ENCODE assay signal across 14 cellular contexts in the genomic region with DNA sequence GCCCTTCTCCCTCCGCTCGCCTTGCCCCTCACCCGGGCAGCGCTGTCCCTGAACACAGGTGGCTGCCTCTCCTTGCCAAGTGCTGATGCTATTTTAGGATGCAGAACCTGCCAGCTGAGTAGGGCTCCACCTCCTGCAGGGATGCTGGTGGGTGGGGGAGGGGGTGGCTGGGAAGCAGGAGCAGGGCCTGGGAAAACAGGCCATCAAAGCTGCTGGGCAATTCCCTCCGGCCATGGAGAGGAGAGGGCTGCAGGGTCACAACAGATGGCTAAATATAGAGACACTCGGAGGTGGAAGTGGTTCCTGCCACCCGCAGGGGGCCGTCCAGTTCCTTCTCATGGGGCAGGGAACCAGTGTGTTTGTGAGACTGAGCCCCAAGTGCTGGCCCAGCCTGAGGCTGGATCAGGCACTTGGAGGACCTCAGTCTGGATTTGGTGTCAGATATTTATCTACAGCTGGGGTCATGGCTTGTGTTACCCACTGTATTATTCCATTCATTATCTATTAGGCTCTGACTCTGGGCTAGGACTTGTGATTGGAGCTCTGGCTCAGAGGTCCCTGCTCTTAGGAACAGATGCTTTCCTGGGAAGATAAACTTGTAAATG. TPM values are rescaled to one million over a fixed set of nuclear protein-coding genes. Genes with fewer than 3 reads are reported as not detected.
A peak's percentile ranks its signal among the peaks of the same experiment; 100 is the strongest.
DNase-seq lines count a peak whose midpoint lies in the region; ATAC-seq and TF ChIP-seq lines count a peak whose summit lies in the region.
"Had no signal": no experiment of that assay in that cellular context is flagged by ENCODE, and none has a peak within 500 bp of the region (broad histone marks: within the 10 kb centered on the region; RNA-seq: fewer than 3 reads in every experiment).

No MANE protein-coding gene starts in this region.

- no peak overlapping the region for H3K4me3 ChIP-seq in BLaER1 treated with 17β-estradiol and CSF1 and Interleukin-3, amounts not matched to agents 10 nM and 100 nM

- H3K4me1 Mint-ChIP-seq in natural killer cell = no peaks in the 10 kb centered on the region
- H3K4me1 Mint-ChIP-seq in progenitor cell of endocrine pancreas (ENCODE audit: low read depth) = no peaks in the 10 kb centered on the region
- H3K4me1 Mint-ChIP-seq: central memory CD8-positive, alpha-beta T cell had no signal

- no peaks in the 10 kb centered on the region for H3K36me3 Mint-ChIP-seq in natural killer cell
- H3K36me3 Mint-ChIP-seq in progenitor cell of endocrine pancreas (ENCODE audit: insufficient read depth) = no peaks in the 10 kb centered on the region
- H3K36me3 Mint-ChIP-seq: naive thymus-derived CD8-positive, alpha-beta T cell had no signal

- H3K36me3 ChIP-seq in BLaER1 treated with 17β-estradiol and CSF1 and Interleukin-3, amounts not matched to agents 10 nM and 100 nM = no peaks in the 10 kb centered on the region

- H3K27ac Mint-ChIP-seq in natural killer cell (no peak overlapping the region), progenitor cell of endocrine pancreas (no peak overlapping the region)

- no peak overlapping the region for H3K27ac ChIP-seq in BLaER1 treated with 17β-estradiol and CSF1 and Interleukin-3, amounts not matched to agents 10 nM and 100 nM
- H3K27ac ChIP-seq: C4-2B had no signal

- no peak for TF ChIP-seq CTCF in natural killer cell (IDR thresholded peaks at IDR 0.05)
- TF ChIP-seq CTCF in progenitor cell of endocrine pancreas (IDR thresholded peaks at IDR 0.05; ENCODE audit: unreplicated experiment) = no peak

- H3K9me3 Mint-ChIP-seq in natural killer cell = no peaks in the 10 kb centered on the region
- peaks cover 6% of the 10 kb centered on the region for H3K9me3 Mint-ChIP-seq in progenitor cell of endocrine pancreas (ENCODE audit: low read depth)
- H3K9me3 Mint-ChIP-seq: central memory CD8-positive, alpha-beta T cell; naive thymus-derived CD8-positive, alpha-beta T cell had no signal

- intact Hi-C loops in natural killer cell (cut with micrococcal nuclease) = no loop called here

- no peak overlapping the region for H3K4me3 Mint-ChIP-seq in natural killer cell
- H3K4me3 Mint-ChIP-seq in progenitor cell of endocrine pancreas (ENCODE audit: low read depth) = no peak overlapping the region
- H3K4me3 Mint-ChIP-seq: central memory CD8-positive, alpha-beta T cell; naive thymus-derived CD8-positive, alpha-beta T cell had no signal

- H3K27me3 Mint-ChIP-seq in natural killer cell (ENCODE audit: low read depth in 2 of 2) = peaks cover under 1 to 10% of the 10 kb centered on the region in 2 donors
- no peaks in the 10 kb centered on the region for H3K27me3 Mint-ChIP-seq in progenitor cell of endocrine pancreas

- H3K9ac ChIP-seq in BLaER1 treated with 17β-estradiol and CSF1 and Interleukin-3, amounts not matched to agents 10 nM and 100 nM = no peak overlapping the region

- peaks cover 9 to 45% (median 37%) of the 10 kb centered on the region in 10 experiments; a peak in 19 of 20 replicates for H3K4me1 ChIP-seq in BLaER1 treated with 17β-estradiol and CSF1 and Interleukin-3, amounts not matched to agents 10 nM and 100 nM

- H3K9me3 ChIP-seq in BLaER1 treated with 17β-estradiol and CSF1 and Interleukin-3, amounts not matched to agents 10 nM and 100 nM (replicated peaks in 1 of 11) = peaks cover 0 to 12% (median 0%) of the 10 kb centered on the region in 11 experiments; a peak in 5 of 22 replicates

- ATAC-seq in HG03039 (IDR thresholded peaks at IDR 0.05; ENCODE audit: unreplicated experiment) (no peak), natural killer cell (no peak), GM18520 (IDR thresholded peaks at IDR 0.05; ENCODE audit: unreplicated experiment) (no peak)
- ATAC-seq: naive thymus-derived CD8-positive, alpha-beta T cell had no signal

- DNase-seq in NCI-H1417 treated with DMSO at 0.1 percent for 48 hours (lab: John Stamatoyannopoulos, UW) (peak; percentile 45), cerebellar cortex (ENCODE audit: low spot score) (peak; percentile 44), mesenteric fat pad (ENCODE audit: low spot score) (peak; percentile 84), natural killer cell (no peak), progenitor cell of endocrine pancreas (ENCODE audit: low spot score, unreplicated experiment) (no peak)
- DNase-seq: activated T-cell treated with anti-CD3 and anti-CD28 coated beads, Interleukin-2, amount 50 U/mL, for 48 hours; NCI-H1436 treated with DMSO at 0.1 percent for 48 hours; stimulated activated CD4-positive, alpha-beta T cell treated with anti-CD3 and anti-CD28 coated beads, Interleukin-2, amount 100 ng/mL, for 24 hours had no signal

- H3K4me2 ChIP-seq in BLaER1 treated with 17β-estradiol and CSF1 and Interleukin-3, amounts not matched to agents 10 nM and 100 nM = peak overlapping the region in 10 of 11 experiments; percentile 7 to 70 (median 56); a peak in 19 of 22 replicates

- H4K20me1 ChIP-seq in BLaER1 treated with 17β-estradiol and CSF1 and Interleukin-3, amounts not matched to agents 10 nM and 100 nM = no peaks in the 10 kb centered on the region

- H3K27me3 ChIP-seq in BLaER1 treated with 17β-estradiol and CSF1 and Interleukin-3, amounts not matched to agents 10 nM and 100 nM = no peaks in the 10 kb centered on the region

RNA-seq across cellular contexts. Expression of gene LRRC32, which starts 59.6 kb away (rescaled TPM):
- 136 TPM for total RNA-seq in mesenteric fat pad
- total RNA-seq in natural killer cell = 1 to 10 TPM in 2 of 3 donors, under 1 TPM in 1; 0.14 to 1.4 (median 1.4) TPM
- 0.14 and 0.27 TPM in 2 replicates for total RNA-seq in progenitor cell of endocrine pancreas

Comparison
In these comparisons a context has a peak if more than half of its experiments do, and no peak if none do; other contexts are left out.
1. DNase-seq: peak in NCI-H1417 treated with DMSO at 0.1 percent for 48 hours (single experiment), cerebellar cortex (single experiment) and mesenteric fat pad (single experiment); none in natural killer cell (single experiment) and progenitor cell of endocrine pancreas (single experiment).
2. RNA of gene LRRC32, which starts 59.6 kb away (total RNA-seq): 136 TPM in mesenteric fat pad (single experiment); 0.14 to 1.4 TPM in natural killer cell and 0.14 to 0.27 TPM in progenitor cell of endocrine pancreas; every median in the first group is over 10 times any median in the second.